ENCODE assay signal across 15 cellular contexts in the genomic region with DNA sequence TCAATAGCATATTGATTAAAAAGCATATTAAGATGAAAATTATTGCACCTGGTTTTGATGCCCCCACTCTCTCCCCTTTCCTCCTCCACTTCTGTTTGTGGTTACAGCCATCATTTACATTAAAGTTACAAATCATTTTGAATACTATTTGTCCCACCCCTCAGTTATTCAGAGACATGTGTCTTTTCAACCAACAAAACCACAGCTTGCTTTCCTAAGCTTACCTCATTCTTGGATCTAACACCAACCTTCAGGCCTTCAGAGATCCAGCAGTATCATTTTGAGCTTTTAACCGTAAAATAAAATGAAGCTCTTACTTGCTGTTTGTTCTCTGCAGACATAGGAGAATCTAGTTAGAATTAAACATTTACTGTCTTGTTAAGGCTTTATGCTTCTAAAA. TPM values are rescaled to one million over a fixed set of nuclear protein-coding genes. Genes with fewer than 3 reads are reported as not detected.
DNase-seq lines count a peak whose midpoint lies in the region; ATAC-seq and TF ChIP-seq lines count a peak whose summit lies in the region.
"Had no signal": no experiment of that assay in that cellular context is flagged by ENCODE, and none has a peak within 500 bp of the region (broad histone marks: within the 10 kb centered on the region; RNA-seq: fewer than 3 reads in every experiment).

No MANE protein-coding gene starts in this region.

- H3K9me3 Mint-ChIP-seq in activated naive CD8-positive, alpha-beta T cell treated with anti-CD3 and anti-CD28 coated beads for 36 hours, result no peaks in the 10 kb centered on the region
- no peaks in the 10 kb centered on the region for H3K9me3 Mint-ChIP-seq in nephron
- H3K9me3 Mint-ChIP-seq in nephron progenitor cell, result no peaks in the 10 kb centered on the region

- DNase-seq in NCI-H1092 treated with DMSO at 0.1 percent for 48 hours (lab: John Stamatoyannopoulos, UW), result peak; percentile 14
- DNase-seq in NCI-H1092 (lab: John Stamatoyannopoulos, UW), result no peak
- no peak for DNase-seq in left ventricle myocardium inferior
- DNase-seq in cardiac septum (ENCODE audit: low spot score), result no peak
- DNase-seq in activated naive CD8-positive, alpha-beta T cell treated with anti-CD3 and anti-CD28 coated beads for 36 hours, result no peak
- DNase-seq in aorta, result no peak
- no peak for DNase-seq in nephron progenitor cell
- DNase-seq: 8988T, Calu3, GDM1, MV-4-11, PC-9 had no signal

- WGBS in aorta, 2 donors, result 55 to 71% methylated on average over 1 of the region's 1 CpG

- H3K36me3 ChIP-seq in left ventricle myocardium inferior (peaks cover 6% of the 10 kb centered on the region), aorta (ENCODE audit: control insufficient read depth in 1 of 2, insufficient read depth in 2 of 2, low read length in 1 of 2) (no peaks in the 10 kb centered on the region)

- no peak for TF ChIP-seq CTCF in left ventricle myocardium inferior (IDR thresholded peaks at IDR 0.05; ENCODE audit: borderline replicate concordance)
- no peak for TF ChIP-seq CTCF in nephron (IDR thresholded peaks at IDR 0.05; ENCODE audit: unreplicated experiment in 3 of 3)
- TF ChIP-seq CTCF in nephron progenitor cell (IDR thresholded peaks at IDR 0.05), result no peak

- H3K4me3 ChIP-seq in left ventricle myocardium inferior (no peak overlapping the region), aorta (ENCODE audit: low read length in 2 of 2) (no peak overlapping the region)
- H3K4me3 ChIP-seq: HAP-1, PC-9 had no signal

- intact Hi-C loops in left ventricle myocardium inferior (cut with micrococcal nuclease), result no loop called here
- intact Hi-C loops in cardiac septum (cut with DNase I), result loop anchor here (10.0 kb wide), 1 partner anchor 208 kb away; no protein-coding TSS in a partner anchor
- intact Hi-C loops in aorta (cut with DNase I), result loop anchor here in 1 of 2 donors (10.0 kb wide), 1 partner anchor 218 kb away; no protein-coding TSS in a partner anchor

- H3K27ac ChIP-seq in left ventricle myocardium inferior (replicated peaks), result peak overlapping the region; percentile 49
- no peak overlapping the region for H3K27ac ChIP-seq in aorta (ENCODE audit: low read depth in 1 of 2, low read length in 2 of 2)
- H3K27ac ChIP-seq: C4-2B, PC-9 had no signal

- peaks cover 72% of the 10 kb centered on the region for H3K4me1 Mint-ChIP-seq in activated naive CD8-positive, alpha-beta T cell treated with anti-CD3 and anti-CD28 coated beads for 36 hours
- H3K4me1 Mint-ChIP-seq in nephron (peaks cover 56% of the 10 kb centered on the region), nephron progenitor cell (peaks cover 44% of the 10 kb centered on the region)

- peaks cover 37% of the 10 kb centered on the region for H3K36me3 Mint-ChIP-seq in activated naive CD8-positive, alpha-beta T cell treated with anti-CD3 and anti-CD28 coated beads for 36 hours
- peaks cover 15% of the 10 kb centered on the region for H3K36me3 Mint-ChIP-seq in nephron (ENCODE audit: low read depth)
- H3K36me3 Mint-ChIP-seq in nephron progenitor cell (ENCODE audit: low read depth), result peaks cover 19% of the 10 kb centered on the region

- peak overlapping the region; percentile 68 for H3K27ac Mint-ChIP-seq in activated naive CD8-positive, alpha-beta T cell treated with anti-CD3 and anti-CD28 coated beads for 36 hours
- H3K27ac Mint-ChIP-seq in nephron (peak overlapping the region; percentile 56 to 74 (median 62)), nephron progenitor cell (no peak overlapping the region)

- H3K9me3 ChIP-seq in left ventricle myocardium inferior (replicated peaks) (no peaks in the 10 kb centered on the region), aorta (ENCODE audit: control insufficient read depth, low read length) (no peaks in the 10 kb centered on the region)
- H3K9me3 ChIP-seq: HAP-1 had no signal

- H3K27me3 ChIP-seq in left ventricle myocardium inferior (ENCODE audit: low read depth) (no peaks in the 10 kb centered on the region), aorta (ENCODE audit: control insufficient read depth in 1 of 2, insufficient read depth in 2 of 2, low read length in 1 of 2) (no peaks in the 10 kb centered on the region)

- H3K4me1 ChIP-seq in left ventricle myocardium inferior (peaks cover 81% of the 10 kb centered on the region), aorta (ENCODE audit: control insufficient read depth in 1 of 2, insufficient read depth in 2 of 2, low read length in 2 of 2) (peaks cover 5 to 11% of the 10 kb centered on the region in 2 donors)

- no peak for ATAC-seq in aorta (ENCODE audit: low FRiP score)

- no peaks in the 10 kb centered on the region for H3K27me3 Mint-ChIP-seq in activated naive CD8-positive, alpha-beta T cell treated with anti-CD3 and anti-CD28 coated beads for 36 hours
- peaks cover 3% of the 10 kb centered on the region for H3K27me3 Mint-ChIP-seq in nephron (ENCODE audit: low read depth)
- H3K27me3 Mint-ChIP-seq in nephron progenitor cell (ENCODE audit: low read depth, poor library complexity), result peaks cover 31% of the 10 kb centered on the region

- H3K4me3 Mint-ChIP-seq in activated naive CD8-positive, alpha-beta T cell treated with anti-CD3 and anti-CD28 coated beads for 36 hours, result no peak overlapping the region
- H3K4me3 Mint-ChIP-seq in nephron (peak overlapping the region in 2 of 3 experiments; percentile 10 to 50), nephron progenitor cell (no peak overlapping the region)

RNA-seq across cellular contexts. Expression of gene PXYLP1, which starts 4.7 kb away (rescaled TPM):
- total RNA-seq in left ventricle myocardium inferior (25.6 TPM), cardiac septum (38.8 TPM), aorta (10 to 100 TPM; 19.2 to 29.6 TPM)
- 10 to 100 TPM in 1 of 2 experiments, 1 to 10 TPM in 1; 9.9 to 10.5 TPM for total RNA-seq in activated naive CD8-positive, alpha-beta T cell treated with anti-CD3 and anti-CD28 coated beads for 36 hours
- 1 to 10 TPM; 3.8 to 5.8 TPM for polyA plus RNA-seq in aorta

Comparison
In these comparisons a context has a peak if more than half of its experiments do, and no peak if none do; other contexts are left out.
1. H3K4me3 Mint-ChIP-seq: peak in nephron (2 of 3); none in activated naive CD8-positive, alpha-beta T cell treated with anti-CD3 and anti-CD28 coated beads for 36 hours (single experiment) and nephron progenitor cell (single experiment).